ENCODE assay signal across 10 cellular contexts in the genomic region with DNA sequence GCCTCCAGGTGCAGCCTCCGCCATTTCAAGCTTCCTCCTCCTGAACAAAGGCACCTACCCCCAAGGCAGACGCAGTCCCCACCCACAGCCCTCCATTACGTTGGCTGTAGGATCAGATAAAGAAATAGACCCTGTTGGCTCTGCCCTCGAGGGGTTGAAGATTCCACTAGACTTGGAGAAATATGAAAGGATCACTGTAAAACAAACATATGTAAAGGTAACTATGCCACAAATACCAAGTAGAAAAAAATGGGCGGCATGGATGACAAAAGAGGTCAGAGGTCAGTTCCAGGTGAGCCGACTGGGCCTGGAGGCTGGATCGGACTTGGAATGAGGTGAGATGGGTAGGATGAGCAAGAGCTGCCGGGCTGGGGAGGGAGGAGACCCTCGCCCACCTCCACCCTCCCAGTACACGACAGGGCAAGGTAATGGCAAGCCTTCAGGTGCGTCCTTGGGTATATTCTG.
DNase-seq lines count a peak whose midpoint lies in the region; ATAC-seq and TF ChIP-seq lines count a peak whose summit lies in the region.
"Had no signal": no experiment of that assay in that cellular context is flagged by ENCODE, and none has a peak within 500 bp of the region (broad histone marks: within the 10 kb centered on the region; RNA-seq: fewer than 3 reads in every experiment).

No MANE protein-coding gene starts in this region.

- H3K9me3 ChIP-seq in adrenal gland (replicated peaks in 1 of 3) (no peaks in the 10 kb centered on the region), right lobe of liver (no peaks in the 10 kb centered on the region), stomach (no peaks in the 10 kb centered on the region)

- H3K27ac Mint-ChIP-seq in T-helper 1 cell treated with Interleukin-12 subunit alpha and Interleukin-12 subunit beta and Interleukin-4 antibody, amounts not matched to agents 30 μg/mL and 1 μg/mL, for 36 hours: no peak overlapping the region

- H3K36me3 ChIP-seq in adrenal gland (replicated peaks in 1 of 2) (peaks cover 0 to 16% of the 10 kb centered on the region in 2 donors), right lobe of liver (peaks cover 0 to under 1% (median 0%) of the 10 kb centered on the region in 4 donors), stomach (peaks cover 0 to 26% (median 7%) of the 10 kb centered on the region in 4 donors)

- peaks cover 25% of the 10 kb centered on the region for H3K36me3 Mint-ChIP-seq in T-helper 1 cell treated with Interleukin-12 subunit alpha and Interleukin-12 subunit beta and Interleukin-4 antibody, amounts not matched to agents 30 μg/mL and 1 μg/mL, for 36 hours (ENCODE audit: low read depth)

- peak overlapping the region; percentile 65 for H3K4me3 Mint-ChIP-seq in T-helper 1 cell treated with Interleukin-12 subunit alpha and Interleukin-12 subunit beta and Interleukin-4 antibody, amounts not matched to agents 30 μg/mL and 1 μg/mL, for 36 hours

- no peak for ATAC-seq in right lobe of liver
- no peak for ATAC-seq in omental fat pad (ENCODE audit: low FRiP score)
- ATAC-seq: HCT116 had no signal

- H3K27me3 Mint-ChIP-seq in T-helper 1 cell treated with Interleukin-12 subunit alpha and Interleukin-12 subunit beta and Interleukin-4 antibody, amounts not matched to agents 30 μg/mL and 1 μg/mL, for 36 hours (ENCODE audit: low read depth): no peaks in the 10 kb centered on the region

- DNase-seq in T-helper 1 cell (no peak), adrenal gland (no peak), right lobe of liver (no peak), stomach (no peak), hippocampal formation (lab: John Stamatoyannopoulos, UW) (no peak), omental fat pad (ENCODE audit: low spot score) (no peak), KBM-7 (no peak)
- DNase-seq: KG1 had no signal

- TF ChIP-seq POLR2A in adrenal gland (IDR thresholded peaks at IDR 0.05): no peak
- TF ChIP-seq POLR2A in right lobe of liver (IDR thresholded peaks at IDR 0.05): no peak
- TF ChIP-seq POLR2A in stomach (IDR thresholded peaks at IDR 0.05): no peak

- TF ChIP-seq CTCF in adrenal gland (IDR thresholded peaks at IDR 0.05): no peak
- no peak for TF ChIP-seq CTCF in right lobe of liver (IDR thresholded peaks at IDR 0.05)
- TF ChIP-seq CTCF in stomach (IDR thresholded peaks at IDR 0.05): no peak
- no peak for TF ChIP-seq CTCF in omental fat pad (IDR thresholded peaks at IDR 0.05)

- peak overlapping the region in 1 of 4 donors; percentile 60 for H3K4me3 ChIP-seq in adrenal gland
- no peak overlapping the region for H3K4me3 ChIP-seq in right lobe of liver
- H3K4me3 ChIP-seq in stomach: peak overlapping the region; percentile 62 to 71 (median 70)

- no peak for TF ChIP-seq EP300 in stomach (IDR thresholded peaks at IDR 0.05)

- peaks cover 11% of the 10 kb centered on the region for H3K4me1 Mint-ChIP-seq in T-helper 1 cell treated with Interleukin-12 subunit alpha and Interleukin-12 subunit beta and Interleukin-4 antibody, amounts not matched to agents 30 μg/mL and 1 μg/mL, for 36 hours (ENCODE audit: low read depth)

- in situ Hi-C loops in KBM-7 (cut with MboI; ENCODE audit: low pct_unique_long_range_greater_than_20kb, low sequenced_read_pairs): no loop called here

- H3K9me3 Mint-ChIP-seq in T-helper 1 cell treated with Interleukin-12 subunit alpha and Interleukin-12 subunit beta and Interleukin-4 antibody, amounts not matched to agents 30 μg/mL and 1 μg/mL, for 36 hours: no peaks in the 10 kb centered on the region

- peaks cover 21 to 49% of the 10 kb centered on the region in 2 donors for H3K4me1 ChIP-seq in adrenal gland (replicated peaks in 1 of 2)
- H3K4me1 ChIP-seq in right lobe of liver: peaks cover 0 to 6% (median 2%) of the 10 kb centered on the region in 4 donors
- peaks cover 29 to 53% (median 43%) of the 10 kb centered on the region in 4 donors for H3K4me1 ChIP-seq in stomach

- WGBS in adrenal gland, 4 donors: 84 to 86% (median 85%) methylated on average over 11 of the region's 11 CpGs
- WGBS in right lobe of liver (ENCODE audit: insufficient coverage, low coverage, low lambda C conversion rate, missing lambda C conversion rate): 89% methylated on average over 8 of the region's 11 CpGs
- 70 to 76% (median 73%) methylated on average over 11 of the region's 11 CpGs for WGBS in stomach, 5 donors

- H3K27ac ChIP-seq in adrenal gland (peak overlapping the region in 3 of 5 donors; percentile 90 to 94 (median 91)), right lobe of liver (peak overlapping the region in 2 of 3 donors; percentile 70 to 81), stomach (peak overlapping the region; percentile 72 to 90 (median 85))

- intact Hi-C loops in adrenal gland (cut with DNase I) (no loop called here), right lobe of liver (cut with DNase I) (no loop called here), stomach (cut with DNase I; ENCODE audit: low total_unique reads) (no loop called here)

- H3K27me3 ChIP-seq in adrenal gland: no peaks in the 10 kb centered on the region
- H3K27me3 ChIP-seq in right lobe of liver: no peaks in the 10 kb centered on the region
- H3K27me3 ChIP-seq in stomach: no peaks in the 10 kb centered on the region

Comparison
In these comparisons a context has a peak if more than half of its experiments do, and no peak if none do; other contexts are left out.
1. H3K4me3 ChIP-seq: peak in stomach (4 of 4); none in right lobe of liver (0 of 3).
2. Peak in every context shown above with its lines, with median percentiles within 50 percentile points of each other: H3K27ac ChIP-seq.